3 cellular contexts compared by ENCODE assay signal in genomic region chr3:31270010-31270409, GRCh38.
TF ChIP-seq lines count a peak whose summit lies in the region.

No MANE protein-coding gene starts in this region.

TF ChIP-seq in HepG2, 621 proteins besides CTCF, POLR2A, EP300 and RAD21:
- TF ChIP-seq, protein P1, sequence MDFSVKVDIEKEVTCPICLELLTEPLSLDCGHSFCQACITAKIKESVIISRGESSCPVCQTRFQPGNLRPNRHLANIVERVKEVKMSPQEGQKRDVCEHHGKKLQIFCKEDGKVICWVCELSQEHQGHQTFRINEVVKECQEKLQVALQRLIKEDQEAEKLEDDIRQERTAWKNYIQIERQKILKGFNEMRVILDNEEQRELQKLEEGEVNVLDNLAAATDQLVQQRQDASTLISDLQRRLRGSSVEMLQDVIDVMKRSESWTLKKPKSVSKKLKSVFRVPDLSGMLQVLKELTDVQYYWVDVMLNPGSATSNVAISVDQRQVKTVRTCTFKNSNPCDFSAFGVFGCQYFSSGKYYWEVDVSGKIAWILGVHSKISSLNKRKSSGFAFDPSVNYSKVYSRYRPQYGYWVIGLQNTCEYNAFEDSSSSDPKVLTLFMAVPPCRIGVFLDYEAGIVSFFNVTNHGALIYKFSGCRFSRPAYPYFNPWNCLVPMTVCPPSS (IDR thresholded peaks at IDR 0.05): peak; percentile 23; the same call in 1 of the 2 replicates
- no peak for TF ChIP-seq NFIB (CRISPR knock-in tag; IDR thresholded peaks at IDR 0.05; ENCODE audit: borderline replicate concordance)
- TF ChIP-seq ZNF512 (CRISPR knock-in tag; IDR thresholded peaks at IDR 0.05): peak; percentile 89; the same call in 1 of the 2 replicates
TF ChIP-seq in HepG2: peak in this region for 2.

TF ChIP-seq in HEK293, 187 proteins besides CTCF, POLR2A, EP300 and RAD21 (continued from another document):
- TF ChIP-seq, protein P2, sequence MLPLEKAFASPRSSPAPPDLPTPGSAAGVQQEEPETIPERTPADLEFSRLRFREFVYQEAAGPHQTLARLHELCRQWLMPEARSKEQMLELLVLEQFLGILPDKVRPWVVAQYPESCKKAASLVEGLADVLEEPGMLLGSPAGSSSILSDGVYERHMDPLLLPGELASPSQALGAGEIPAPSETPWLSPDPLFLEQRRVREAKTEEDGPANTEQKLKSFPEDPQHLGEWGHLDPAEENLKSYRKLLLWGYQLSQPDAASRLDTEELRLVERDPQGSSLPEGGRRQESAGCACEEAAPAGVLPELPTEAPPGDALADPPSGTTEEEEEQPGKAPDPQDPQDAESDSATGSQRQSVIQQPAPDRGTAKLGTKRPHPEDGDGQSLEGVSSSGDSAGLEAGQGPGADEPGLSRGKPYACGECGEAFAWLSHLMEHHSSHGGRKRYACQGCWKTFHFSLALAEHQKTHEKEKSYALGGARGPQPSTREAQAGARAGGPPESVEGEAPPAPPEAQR (tag by site-specific recombination; IDR thresholded peaks at IDR 0.05): no peak
- TF ChIP-seq ZNF776 (tag by site-specific recombination; IDR thresholded peaks at IDR 0.05; ENCODE audit: borderline replicate concordance) (peak; percentile 51; the same call in 1 of the 2 replicates), ZNF558 (tag by site-specific recombination; IDR thresholded peaks at IDR 0.05) (no peak)

TF ChIP-seq in K562, 482 proteins besides CTCF, POLR2A, EP300 and RAD21 (continued from another document):
- TF ChIP-seq, protein P3, sequence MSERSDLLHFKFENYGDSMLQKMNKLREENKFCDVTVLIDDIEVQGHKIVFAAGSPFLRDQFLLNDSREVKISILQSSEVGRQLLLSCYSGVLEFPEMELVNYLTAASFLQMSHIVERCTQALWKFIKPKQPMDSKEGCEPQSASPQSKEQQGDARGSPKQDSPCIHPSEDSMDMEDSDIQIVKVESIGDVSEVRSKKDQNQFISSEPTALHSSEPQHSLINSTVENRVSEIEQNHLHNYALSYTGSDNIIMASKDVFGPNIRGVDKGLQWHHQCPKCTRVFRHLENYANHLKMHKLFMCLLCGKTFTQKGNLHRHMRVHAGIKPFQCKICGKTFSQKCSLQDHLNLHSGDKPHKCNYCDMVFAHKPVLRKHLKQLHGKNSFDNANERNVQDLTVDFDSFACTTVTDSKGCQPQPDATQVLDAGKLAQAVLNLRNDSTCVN (CRISPR knock-in tag; IDR thresholded peaks at IDR 0.05): 0 out of 2 replicates have a peak, but pooled peaks have one; percentile 31
- no peak for TF ChIP-seq MXD1 (CRISPR knock-in tag; IDR thresholded peaks at IDR 0.05; ENCODE audit: borderline replicate concordance, poor library complexity, severe bottlenecking)
- TF ChIP-seq HBP1 (CRISPR knock-in tag; IDR thresholded peaks at IDR 0.05): 0 out of 2 replicates have a peak, but pooled peaks have one; percentile 36
